In genomic region chr19:17846146-17846545, GRCh38 we compare ENCODE assay signal across 17 cellular contexts. TPM values are rescaled to one million over a fixed set of nuclear protein-coding genes. Genes with fewer than 3 reads are reported as not detected.
DNase-seq lines count a peak whose midpoint lies in the region; ATAC-seq and TF ChIP-seq lines count a peak whose summit lies in the region.
"Had no signal": no experiment of that assay in that cellular context is flagged by ENCODE, and none has a peak within 500 bp of the region (broad histone marks: within the 10 kb centered on the region; RNA-seq: fewer than 3 reads in every experiment).

No MANE protein-coding gene starts in this region.

- H3K4me1 Mint-ChIP-seq in CD4-positive, alpha-beta memory T cell: peaks cover 33 to 72% (median 52%) of the 10 kb centered on the region in 4 donors
- H3K4me1 Mint-ChIP-seq in natural killer cell treated with Interleukin-12 subunit alpha and Interleukin-12 subunit beta and Interleukin-15 and Interleukin-18, amount 100 ng/mL, for 72 hours (ENCODE audit: low read depth in 2 of 2): peaks cover 46 to 55% of the 10 kb centered on the region in 2 donors

- H3K27me3 Mint-ChIP-seq in CD4-positive, alpha-beta memory T cell: no peaks in the 10 kb centered on the region
- H3K27me3 Mint-ChIP-seq in natural killer cell treated with Interleukin-12 subunit alpha and Interleukin-12 subunit beta and Interleukin-15 and Interleukin-18, amount 100 ng/mL, for 72 hours: no peaks in the 10 kb centered on the region

- POLR2A ChIA-PET in CD4-positive, alpha-beta memory T cell (lab: Charles Lee; ENCODE audit: partially characterized antibody): interaction anchor here (1.1 to 7.1 kb wide), 7 partner anchors 13 to 155 kb away, joined by 3 to 60 read pairs (median 8); partner anchors contain the start of genes FCHO1 and RPL18A
- POLR2A ChIA-PET in OCI-LY7 (lab: Charles Lee): interaction anchor here (2.3 kb wide), 1 partner anchor 13 kb away, joined by 11 read pairs; the partner anchor contains the start of gene RPL18A

- no peaks in the 10 kb centered on the region for H3K9me2 ChIP-seq in OCI-LY7 (ENCODE audit: insufficient read depth, low read length)

- peak overlapping the region; percentile 91 to 98 (median 94) for H3K4me3 Mint-ChIP-seq in CD4-positive, alpha-beta memory T cell
- peak overlapping the region; percentile 86 for H3K4me3 Mint-ChIP-seq in natural killer cell treated with Interleukin-12 subunit alpha and Interleukin-12 subunit beta and Interleukin-15 and Interleukin-18, amount 100 ng/mL, for 72 hours

- intact Hi-C loops in CD4-positive, alpha-beta memory T cell (cut with micrococcal nuclease): no loop called here
- intact Hi-C loops in OCI-LY7 (cut with micrococcal nuclease; ENCODE audit: unreplicated experiment): no loop called here

- CTCF ChIA-PET in CD4-positive, alpha-beta memory T cell (lab: Charles Lee; ENCODE audit: partially characterized antibody): interaction anchor here (1.3 to 4.9 kb wide), 5 partner anchors 9 to 87 kb away, joined by 3 to 23 read pairs (median 5); partner anchors contain the start of gene CCDC124
- CTCF ChIA-PET in OCI-LY7 (lab: Charles Lee; ENCODE audit: unreplicated experiment): interaction anchor here (0.6 kb wide), 1 partner anchor 9 kb away, joined by 4 read pairs; no protein-coding TSS in a partner anchor

- no peak for ATAC-seq in natural killer cell treated with Interleukin-12 subunit alpha and Interleukin-12 subunit beta and Interleukin-15 and Interleukin-18, amount 100 ng/mL, for 72 hours
- no peak for ATAC-seq in HG03378 (IDR thresholded peaks at IDR 0.05; ENCODE audit: unreplicated experiment)
- ATAC-seq in HG02840 (IDR thresholded peaks at IDR 0.05; ENCODE audit: low FRiP score, unreplicated experiment): no peak
- ATAC-seq: body of pancreas, mucosa of descending colon, psoas muscle had no signal

- TSS peak; percentile 72 for BruUV-seq in OCI-LY7 (replicated peaks; lab: Mats Ljungman, UMichigan)

- peak overlapping the region; percentile 95 to 98 (median 97) for H3K27ac Mint-ChIP-seq in CD4-positive, alpha-beta memory T cell
- H3K27ac Mint-ChIP-seq in natural killer cell treated with Interleukin-12 subunit alpha and Interleukin-12 subunit beta and Interleukin-15 and Interleukin-18, amount 100 ng/mL, for 72 hours: peak overlapping the region; percentile 95 to 97

- no peak for TF ChIP-seq CTCF in OCI-LY7 (conservative IDR thresholded peaks at IDR 0.05; ENCODE audit: low read length)

- peaks cover 29% of the 10 kb centered on the region for H3K36me3 ChIP-seq in CD4-positive, alpha-beta memory T cell (ENCODE audit: insufficient read depth, low read length)
- H3K36me3 ChIP-seq in OCI-LY7 (ENCODE audit: insufficient read depth, low read length): peaks cover 8% of the 10 kb centered on the region
- H3K36me3 ChIP-seq: HAP-1 had no signal

- no peaks in the 10 kb centered on the region for H4K20me1 ChIP-seq in OCI-LY7 (ENCODE audit: insufficient read depth, low read length)

- H3K4me2 ChIP-seq in OCI-LY7 (ENCODE audit: low read length): peak overlapping the region; percentile 72; the same call in 1 of the 2 replicates

- no peaks in the 10 kb centered on the region for H3K9me3 Mint-ChIP-seq in CD4-positive, alpha-beta memory T cell
- no peaks in the 10 kb centered on the region for H3K9me3 Mint-ChIP-seq in natural killer cell treated with Interleukin-12 subunit alpha and Interleukin-12 subunit beta and Interleukin-15 and Interleukin-18, amount 100 ng/mL, for 72 hours

- H3K27ac ChIP-seq in CD4-positive, alpha-beta memory T cell (ENCODE audit: low read depth, low read length): peak overlapping the region; percentile 91
- no peak overlapping the region for H3K27ac ChIP-seq in OCI-LY7 (ENCODE audit: low read depth, low read length, poor library complexity, severe bottlenecking)
- H3K27ac ChIP-seq: body of pancreas, psoas muscle had no signal

- peaks cover 10 to 25% of the 10 kb centered on the region in 2 donors for H3K36me3 Mint-ChIP-seq in CD4-positive, alpha-beta memory T cell
- H3K36me3 Mint-ChIP-seq in natural killer cell treated with Interleukin-12 subunit alpha and Interleukin-12 subunit beta and Interleukin-15 and Interleukin-18, amount 100 ng/mL, for 72 hours: peaks cover under 1% of the 10 kb centered on the region

- peak; percentile 48 to 80 (median 53) for DNase-seq in CD4-positive, alpha-beta memory T cell
- DNase-seq in OCI-LY7 (ENCODE audit: low spot score) (no peak), NCI-H2081 (lab: John Stamatoyannopoulos, UW) (no peak), NCI-H128 (lab: John Stamatoyannopoulos, UW; ENCODE audit: unreplicated experiment) (no peak)
- DNase-seq in activated effector memory CD4-positive, alpha-beta T cell treated with anti-CD3 and anti-CD28 coated beads, Interleukin-2, amount 50 U/mL, for 16 hours: peak; percentile 81
- peak; percentile 80 for DNase-seq in natural killer cell treated with Interleukin-12 subunit alpha and Interleukin-12 subunit beta and Interleukin-15 and Interleukin-18, amount 100 ng/mL, for 72 hours (ENCODE audit: low spot score)
- DNase-seq: body of pancreas, Caco-2, GF-D8, MM.1S, mucosa of descending colon, psoas muscle had no signal

- no peak overlapping the region for H2AFZ ChIP-seq in OCI-LY7 (ENCODE audit: low read length)

- peaks cover 75% of the 10 kb centered on the region for H3K4me1 ChIP-seq in CD4-positive, alpha-beta memory T cell (ENCODE audit: insufficient read depth, low read length)
- peaks cover 41% of the 10 kb centered on the region for H3K4me1 ChIP-seq in OCI-LY7 (ENCODE audit: insufficient read depth, low read length, poor library complexity, severe bottlenecking)
- H3K4me1 ChIP-seq: Caco-2, psoas muscle had no signal

- H3K9me3 ChIP-seq in CD4-positive, alpha-beta memory T cell (ENCODE audit: control insufficient read depth in 1 of 2, low read length in 2 of 2): no peaks in the 10 kb centered on the region
- H3K9me3 ChIP-seq in OCI-LY7 (ENCODE audit: low read length): no peaks in the 10 kb centered on the region
- H3K9me3 ChIP-seq: body of pancreas, Caco-2, HAP-1, mucosa of descending colon, psoas muscle had no signal

- H3K4me3 ChIP-seq in CD4-positive, alpha-beta memory T cell (ENCODE audit: low read length in 2 of 2): peak overlapping the region; percentile 47 to 76
- no peak overlapping the region for H3K4me3 ChIP-seq in OCI-LY7 (ENCODE audit: low read depth, low read length, poor library complexity, severe bottlenecking)
- H3K4me3 ChIP-seq: body of pancreas, HAP-1, mucosa of descending colon, psoas muscle had no signal

- no peaks in the 10 kb centered on the region for H3K27me3 ChIP-seq in CD4-positive, alpha-beta memory T cell (ENCODE audit: insufficient read depth, low read length)
- H3K27me3 ChIP-seq: body of pancreas had no signal

- H3K79me2 ChIP-seq in OCI-LY7 (ENCODE audit: insufficient read depth, low read depth, low read length): no peaks in the 10 kb centered on the region

RNA-seq across cellular contexts. Expression of gene JAK3, which starts 1.6 kb away (rescaled TPM):
- total RNA-seq in CD4-positive, alpha-beta memory T cell: 100 to 1,000 TPM; 132 to 135 TPM
- 10 to 100 TPM; 74.6 to 96.2 TPM for polyA plus RNA-seq in CD4-positive, alpha-beta memory T cell
- 9.4 and 14.0 TPM in 2 replicates for total RNA-seq in OCI-LY7 (2014; rRNA removed; shearing (Covaris generic))
- total RNA-seq in OCI-LY7 (2022): 24.4 and 25.3 TPM in 2 replicates
- 100 to 1,000 TPM; 184 to 195 TPM for total RNA-seq in natural killer cell treated with Interleukin-12 subunit alpha and Interleukin-12 subunit beta and Interleukin-15 and Interleukin-18, amount 100 ng/mL, for 72 hours
- total RNA-seq: Caco-2 had no signal

RNA-seq across cellular contexts. Expression of gene RPL18A, which starts 13.6 kb away (rescaled TPM):
- total RNA-seq in CD4-positive, alpha-beta memory T cell: 1,000 to 10,000 TPM; 3,084 to 3,117 TPM
- polyA plus RNA-seq in CD4-positive, alpha-beta memory T cell: 1,000 to 10,000 TPM; 3,184 to 4,119 TPM
- total RNA-seq in OCI-LY7 (2014; rRNA removed; shearing (Covaris generic)): 2,643 and 3,019 TPM in 2 replicates
- total RNA-seq in OCI-LY7 (2022): 3,145 and 3,253 TPM in 2 replicates
- total RNA-seq in natural killer cell treated with Interleukin-12 subunit alpha and Interleukin-12 subunit beta and Interleukin-15 and Interleukin-18, amount 100 ng/mL, for 72 hours: 1,000 to 10,000 TPM; 1,379 to 1,604 TPM

RNA-seq across cellular contexts. Expression of gene INSL3, which starts 24.8 kb away (rescaled TPM):
- total RNA-seq in CD4-positive, alpha-beta memory T cell: 1 to 10 TPM; 5.0 to 5.3 TPM
- polyA plus RNA-seq in CD4-positive, alpha-beta memory T cell: 1 to 10 TPM; 1.0 to 3.9 TPM
- 0.25 TPM in 1 of 2 replicates, not detected in the other for total RNA-seq in OCI-LY7 (2014; rRNA removed; shearing (Covaris generic))
- 0.38 TPM in 1 of 2 replicates, not detected in the other for total RNA-seq in OCI-LY7 (2022)
- 10 to 100 TPM in 1 of 2 donors, 1 to 10 TPM in 1; 9.1 to 12.0 TPM for total RNA-seq in natural killer cell treated with Interleukin-12 subunit alpha and Interleukin-12 subunit beta and Interleukin-15 and Interleukin-18, amount 100 ng/mL, for 72 hours
- total RNA-seq: body of pancreas, Caco-2, frontal cortex, mucosa of descending colon, psoas muscle had no signal
- polyA plus RNA-seq: psoas muscle had no signal

RNA-seq across cellular contexts. Expression of gene SLC5A5, which starts 25.6 kb away (rescaled TPM):
- total RNA-seq in CD4-positive, alpha-beta memory T cell: 1 to 10 TPM; 2.6 to 2.9 TPM
- 1 to 10 TPM in 1 of 2 donors, under 1 TPM in 1; 0.92 to 1.2 TPM for polyA plus RNA-seq in CD4-positive, alpha-beta memory T cell
- 0.03 TPM in 1 of 2 replicates, not detected in the other for total RNA-seq in OCI-LY7 (2014; rRNA removed; shearing (Covaris generic))
- not detected in 2 replicates for total RNA-seq in OCI-LY7 (2022)
- under 1 TPM; 0.57 to 0.89 TPM for total RNA-seq in natural killer cell treated with Interleukin-12 subunit alpha and Interleukin-12 subunit beta and Interleukin-15 and Interleukin-18, amount 100 ng/mL, for 72 hours
- total RNA-seq: body of pancreas, psoas muscle had no signal
- polyA plus RNA-seq: psoas muscle had no signal

RNA-seq across cellular contexts. Expression of gene B3GNT3, which starts 51.2 kb away (rescaled TPM):
- total RNA-seq in CD4-positive, alpha-beta memory T cell: not detected
- under 1 TPM; 0.34 to 0.72 TPM for polyA plus RNA-seq in CD4-positive, alpha-beta memory T cell
- total RNA-seq in OCI-LY7 (2014; rRNA removed; shearing (Covaris generic)): not detected in 2 replicates
- not detected in 2 replicates for total RNA-seq in OCI-LY7 (2022)
- not detected for total RNA-seq in natural killer cell treated with Interleukin-12 subunit alpha and Interleukin-12 subunit beta and Interleukin-15 and Interleukin-18, amount 100 ng/mL, for 72 hours
- total RNA-seq: activated CD8-positive, alpha-beta memory T cell treated with anti-CD3 and anti-CD28 coated beads for 36 hours; frontal cortex had no signal

Comparison
In these comparisons a context has a peak if more than half of its experiments do, and no peak if none do; other contexts are left out.
1. DNase-seq: peak in CD4-positive, alpha-beta memory T cell (5 of 5), activated effector memory CD4-positive, alpha-beta T cell treated with anti-CD3 and anti-CD28 coated beads, Interleukin-2, amount 50 U/mL, for 16 hours (single experiment) and natural killer cell treated with Interleukin-12 subunit alpha and Interleukin-12 subunit beta and Interleukin-15 and Interleukin-18, amount 100 ng/mL, for 72 hours (single experiment); none in OCI-LY7 (single experiment), NCI-H2081 (0 of 2) and NCI-H128 (single experiment).
2. RNA of gene JAK3, which starts 1.6 kb away (total RNA-seq): 184 to 195 TPM in natural killer cell treated with Interleukin-12 subunit alpha and Interleukin-12 subunit beta and Interleukin-15 and Interleukin-18, amount 100 ng/mL, for 72 hours and 132 to 135 TPM in CD4-positive, alpha-beta memory T cell; 9.4 to 25.3 TPM in OCI-LY7; every median in the first group is over 4 times any median in the second.
3. RNA of gene INSL3, which starts 24.8 kb away (total RNA-seq): 9.1 to 12.0 TPM in natural killer cell treated with Interleukin-12 subunit alpha and Interleukin-12 subunit beta and Interleukin-15 and Interleukin-18, amount 100 ng/mL, for 72 hours and 5.0 to 5.3 TPM in CD4-positive, alpha-beta memory T cell; 0.25 to 0.38 TPM in OCI-LY7; every median in the first group is over 4 times any median in the second.